ENCODE assay signal across 27 cellular contexts in genomic region chr11:34866375-34866774, GRCh38. TPM values are rescaled to one million over a fixed set of nuclear protein-coding genes. Genes with fewer than 3 reads are reported as not detected.
DNase-seq lines count a peak whose midpoint lies in the region; ATAC-seq, FAIRE-seq and TF ChIP-seq lines count a peak whose summit lies in the region.
"Had no signal": no experiment of that assay in that cellular context is flagged by ENCODE, and none has a peak within 500 bp of the region (broad histone marks: within the 10 kb centered on the region; RNA-seq: fewer than 3 reads in every experiment).

No MANE protein-coding gene starts in this region.

- TF ChIP-seq RAD21 in HepG2 (CRISPR knock-in tag; IDR thresholded peaks at IDR 0.05): no peak

- H3K36me3 Mint-ChIP-seq in activated CD8-positive, alpha-beta T cell treated with anti-CD3 and anti-CD28 coated beads, Interleukin-2, amount 10 ng/mL, durations not matched to agents 7 days and 5 days (ENCODE audit: low read depth): no peaks in the 10 kb centered on the region
- H3K36me3 Mint-ChIP-seq: natural killer cell treated with Interleukin-12 subunit alpha and Interleukin-12 subunit beta and Interleukin-15 and Interleukin-18, amount 100 ng/mL, for 72 hours had no signal

- CTCF ChIA-PET in HepG2 (lab: Yijun Ruan, JAX; ENCODE audit: low intra/inter-chr PET ratio, low total read pairs): no interaction called here
- CTCF ChIA-PET in activated CD8-positive, alpha-beta T cell treated with anti-CD3 and anti-CD28 coated beads, Interleukin-2, amount 10 ng/mL, durations not matched to agents 7 days and 5 days (lab: Charles Lee): no interaction called here

- no peak overlapping the region for H3K27ac Mint-ChIP-seq in activated CD8-positive, alpha-beta T cell treated with anti-CD3 and anti-CD28 coated beads, Interleukin-2, amount 10 ng/mL, durations not matched to agents 7 days and 5 days
- H3K27ac Mint-ChIP-seq: CD4-positive, alpha-beta T cell; GM23338; natural killer cell treated with Interleukin-12 subunit alpha and Interleukin-12 subunit beta and Interleukin-15 and Interleukin-18, amount 100 ng/mL, for 72 hours; WTC11 had no signal

- intact Hi-C loops in HepG2 (cut with micrococcal nuclease; ENCODE audit: unreplicated experiment) (no loop called here), uterus (cut with DNase I; ENCODE audit: low total_unique reads) (no loop called here)

- H3K4me3 ChIP-seq in choroid plexus epithelial cell (ENCODE audit: low read depth, low read length): no peak overlapping the region
- H3K4me3 ChIP-seq in HepG2 (replicated peaks in 1 of 3; ENCODE audit: insufficient read depth in 1 of 3, low read depth in 2 of 3, low read length in 3 of 3): no peak overlapping the region
- H3K4me3 ChIP-seq in uterus: no peak overlapping the region
- H3K4me3 ChIP-seq: GM23338, heart left ventricle, left ventricle myocardium inferior, right lobe of liver had no signal

- ATAC-seq in HepG2 (no peak), GM21423 (IDR thresholded peaks at IDR 0.05; ENCODE audit: unreplicated experiment) (no peak)
- no peak for ATAC-seq in activated CD8-positive, alpha-beta T cell treated with anti-CD3 and anti-CD28 coated beads, Interleukin-2, amount 10 ng/mL, durations not matched to agents 7 days and 5 days
- ATAC-seq: GM23338; heart left ventricle; natural killer cell treated with Interleukin-12 subunit alpha and Interleukin-12 subunit beta and Interleukin-15 and Interleukin-18, amount 100 ng/mL, for 72 hours; WTC11 had no signal

- H3K79me2 ChIP-seq in HepG2 (ENCODE audit: insufficient read depth, low read length): no peaks in the 10 kb centered on the region
- H3K79me2 ChIP-seq: parathyroid adenoma had no signal

- H3K9ac ChIP-seq in HepG2 (ENCODE audit: insufficient read depth, low read depth, low read length): no peak overlapping the region
- H3K9ac ChIP-seq: parathyroid adenoma had no signal

- H2AFZ ChIP-seq in HepG2 (ENCODE audit: low read length): no peak overlapping the region
- H2AFZ ChIP-seq: GM23338, parathyroid adenoma had no signal

- TF ChIP-seq CTCF in AG09319 (IDR thresholded peaks at IDR 0.05; ENCODE audit: low read depth, low read length) (no peak), choroid plexus epithelial cell (conservative IDR thresholded peaks at IDR 0.05; ENCODE audit: low read depth, low read length) (no peak), HepG2 (CRISPR knock-in tag; IDR thresholded peaks at IDR 0.05) (no peak), uterus (IDR thresholded peaks at IDR 0.05) (no peak)

- H4K20me1 ChIP-seq in HepG2 (ENCODE audit: insufficient read depth, low read length): no peaks in the 10 kb centered on the region

- peaks cover 13% of the 10 kb centered on the region for H3K27me3 Mint-ChIP-seq in activated CD8-positive, alpha-beta T cell treated with anti-CD3 and anti-CD28 coated beads, Interleukin-2, amount 10 ng/mL, durations not matched to agents 7 days and 5 days (ENCODE audit: low read depth)
- H3K27me3 Mint-ChIP-seq: CD4-positive, alpha-beta T cell had no signal

- no peak overlapping the region for H3K4me3 Mint-ChIP-seq in activated CD8-positive, alpha-beta T cell treated with anti-CD3 and anti-CD28 coated beads, Interleukin-2, amount 10 ng/mL, durations not matched to agents 7 days and 5 days
- H3K4me3 Mint-ChIP-seq: CD4-positive, alpha-beta T cell; GM23338; natural killer cell treated with Interleukin-12 subunit alpha and Interleukin-12 subunit beta and Interleukin-15 and Interleukin-18, amount 100 ng/mL, for 72 hours; WTC11 had no signal

- in situ Hi-C loops in HepG2 (cut with HindIII; ENCODE audit: extremely low pct_ligation_motif_present, low pct_unique_long_range_greater_than_20kb): no loop called here

- H3K9me3 ChIP-seq in HepG2 (ENCODE audit: low read length) (no peaks in the 10 kb centered on the region), uterus (no peaks in the 10 kb centered on the region)
- H3K9me3 ChIP-seq: heart left ventricle, left ventricle myocardium inferior, right lobe of liver had no signal

- H3K27me3 ChIP-seq in HepG2 (ENCODE audit: control insufficient read depth in 1 of 2, insufficient read depth in 2 of 2, low read length in 2 of 2) (no peaks in the 10 kb centered on the region; a peak in 1 of 5 replicates), uterus (no peaks in the 10 kb centered on the region)
- H3K27me3 ChIP-seq: heart left ventricle, right lobe of liver had no signal

- peaks cover 2% of the 10 kb centered on the region for H3K4me1 Mint-ChIP-seq in activated CD8-positive, alpha-beta T cell treated with anti-CD3 and anti-CD28 coated beads, Interleukin-2, amount 10 ng/mL, durations not matched to agents 7 days and 5 days (ENCODE audit: low read depth)
- H3K4me1 Mint-ChIP-seq: GM23338 had no signal

- H3K27ac ChIP-seq in HepG2 (ENCODE audit: extremely low read length, insufficient read depth, low read length) (no peak overlapping the region), uterus (no peak overlapping the region)
- H3K27ac ChIP-seq: heart left ventricle, left ventricle myocardium inferior, parathyroid adenoma, right lobe of liver had no signal

- no peaks in the 10 kb centered on the region for H3K36me3 ChIP-seq in HepG2 (replicated peaks in 1 of 2; ENCODE audit: control insufficient read depth in 1 of 2, insufficient read depth in 2 of 2, low read length in 2 of 2)
- no peaks in the 10 kb centered on the region for H3K36me3 ChIP-seq in uterus
- H3K36me3 ChIP-seq: heart left ventricle, left ventricle myocardium inferior, right lobe of liver had no signal

- no peak overlapping the region for H3K4me2 ChIP-seq in HepG2 (ENCODE audit: low read depth, low read length)
- H3K4me2 ChIP-seq: GM23338 had no signal

- no TSS peak for BruUV-seq in HepG2 (replicated peaks; lab: Mats Ljungman, UMichigan)

- DNase-seq in AG09319 (ENCODE audit: extremely low read depth, low read depth) (peak; percentile 4), MV-4-11 (lab: John Stamatoyannopoulos, UW) (peak; percentile 74), choroid plexus epithelial cell (ENCODE audit: low read depth) (peak; percentile 46), HepG2 (ENCODE audit: low spot score) (no peak), uterus (no peak), NCI-H748 (lab: John Stamatoyannopoulos, UW; ENCODE audit: unreplicated experiment) (no peak)
- DNase-seq in activated CD8-positive, alpha-beta T cell treated with anti-CD3 and anti-CD28 coated beads, Interleukin-2, amount 10 ng/mL, durations not matched to agents 7 days and 5 days: no peak
- DNase-seq: activated CD4-positive, alpha-beta T cell treated with anti-CD3 and anti-CD28 coated beads, Interleukin-2, amount 50 U/mL, for 48 hours; activated naive CD4-positive, alpha-beta T cell treated with Interleukin-2 at 50 U/mL for 16 hours; activated T-cell treated with anti-CD3 and anti-CD28 coated beads for 4 hours; anterior cingulate cortex; CD4-positive, alpha-beta T cell; cerebellar nuclear complex; effector CD4-positive, alpha-beta T cell; heart left ventricle; Karpas-422; left ventricle myocardium inferior; midbrain; NCI-H1417 treated with DMSO at 0.1 percent for 48 hours; right lobe of liver; SHP77 treated with DMSO at 0.1 percent for 48 hours had no signal

- TF ChIP-seq POLR2A in HepG2 (IDR thresholded peaks at IDR 0.05; ENCODE audit: insufficient read depth in 1 of 2, low read depth in 2 of 2, low read length in 2 of 2): no peak
- TF ChIP-seq POLR2A in uterus (IDR thresholded peaks at IDR 0.05): no peak

- POLR2A ChIA-PET in HepG2 (lab: Yijun Ruan, JAX): no interaction called here
- POLR2A ChIA-PET in activated CD8-positive, alpha-beta T cell treated with anti-CD3 and anti-CD28 coated beads, Interleukin-2, amount 10 ng/mL, durations not matched to agents 7 days and 5 days (lab: Charles Lee): no interaction called here

- no peaks in the 10 kb centered on the region for H3K9me3 Mint-ChIP-seq in activated CD8-positive, alpha-beta T cell treated with anti-CD3 and anti-CD28 coated beads, Interleukin-2, amount 10 ng/mL, durations not matched to agents 7 days and 5 days (ENCODE audit: insufficient read depth)
- H3K9me3 Mint-ChIP-seq: CD4-positive, alpha-beta T cell; GM23338; natural killer cell treated with Interleukin-12 subunit alpha and Interleukin-12 subunit beta and Interleukin-15 and Interleukin-18, amount 100 ng/mL, for 72 hours; WTC11 had no signal

- 28% methylated on average over 2 of the region's 2 CpGs for whole genome bisulfite sequencing in HepG2 (ENCODE audit: low lambda C conversion rate)

- H3K4me1 ChIP-seq in HepG2 (ENCODE audit: insufficient read depth, low read length) (no peaks in the 10 kb centered on the region), uterus (no peaks in the 10 kb centered on the region)
- H3K4me1 ChIP-seq: left ventricle myocardium inferior, parathyroid adenoma, right lobe of liver had no signal

- no peak for TF ChIP-seq EP300 in HepG2 (IDR thresholded peaks at IDR 0.05; ENCODE audit: low read depth in 2 of 2, low read length in 2 of 2)
- no peak for TF ChIP-seq EP300 in HepG2 (CRISPR knock-in tag; IDR thresholded peaks at IDR 0.05; ENCODE audit: borderline replicate concordance)

- FAIRE-seq in HepG2 (lab: Jason Lieb, UNC): no peak
- FAIRE-seq: GM19239 had no signal

RNA-seq across cellular contexts. Expression of gene APIP, which starts 49.8 kb away (rescaled TPM):
- total RNA-seq in HepG2 (2016; rRNA removed; fragmentation: Illumina TruSeq; extraction: Trizol) (31.0 and 41.8 TPM in 2 replicates), uterus (10 to 100 TPM; 20.7 to 40.4 (median 29.0) TPM)
- 9.9 and 10.1 TPM in 2 replicates for total RNA-seq in HepG2 (2016; cell fraction: cytosol; rRNA removed; fragmentation: Illumina TruSeq; extraction: Trizol; ENCODE audit: low read depth)
- total RNA-seq in HepG2 (2016; cell fraction: insoluble cytoplasmic fraction; rRNA removed; fragmentation: Illumina TruSeq; extraction: Trizol): 31.4 and 48.5 TPM in 2 replicates
- 14.2 and 15.9 TPM in 2 replicates for total RNA-seq in HepG2 (2016; cell fraction: membrane; rRNA removed; fragmentation: Illumina TruSeq; extraction: Trizol)
- 15.4 and 16.1 TPM in 2 replicates for total RNA-seq in HepG2 (2016; cell fraction: nucleus; rRNA removed; fragmentation: Illumina TruSeq; extraction: Trizol)
- 10.9 and 16.9 TPM in 2 replicates for polyA plus RNA-seq in HepG2 (2011; rRNA removed)
- polyA plus RNA-seq in HepG2 (2011; cell fraction: cytosol; rRNA removed): 10.8 and 10.9 TPM in 2 replicates
- 2.8 and 5.2 TPM in 2 replicates for polyA plus RNA-seq in HepG2 (2011; cell fraction: nucleus; rRNA removed)
- polyA plus RNA-seq in HepG2 (2012): 17.8 and 20.5 TPM in 2 replicates
- polyA plus RNA-seq in HepG2 (2016; cell fraction: cytosol; fragmentation: Illumina TruSeq; extraction: Trizol; ENCODE audit: low read depth): 7.2 and 8.5 TPM in 2 replicates
- 65.8 and 75.5 TPM in 2 replicates for polyA plus RNA-seq in HepG2 (2016; cell fraction: insoluble cytoplasmic fraction; fragmentation: Illumina TruSeq; extraction: Trizol; ENCODE audit: low read depth)
- 14.5 and 15.3 TPM in 2 replicates for polyA plus RNA-seq in HepG2 (2016; cell fraction: membrane; fragmentation: Illumina TruSeq; extraction: Trizol; ENCODE audit: low read depth)
- polyA plus RNA-seq in HepG2 (2016; cell fraction: nucleus; fragmentation: Illumina TruSeq; extraction: Trizol; ENCODE audit: insufficient read depth, low read depth): 26.8 and 31.3 TPM in 2 replicates
- polyA minus RNA-seq in HepG2 (2011; rRNA and poly(A)+ RNA removed; ENCODE audit: low replicate concordance): 3.3 and 3.6 TPM in 2 replicates
- 5.6 and 6.0 TPM in 2 replicates for polyA minus RNA-seq in HepG2 (2011; cell fraction: cytosol; rRNA and poly(A)+ RNA removed)
- 3.0 and 5.3 TPM in 2 replicates for polyA minus RNA-seq in HepG2 (2011; cell fraction: nucleus; rRNA and poly(A)+ RNA removed)
- total RNA-seq in activated CD8-positive, alpha-beta T cell treated with anti-CD3 and anti-CD28 coated beads, Interleukin-2, amount 10 ng/mL, durations not matched to agents 7 days and 5 days: 10 to 100 TPM; 31.1 to 34.2 TPM

RNA-seq across cellular contexts. Expression of gene PDHX, which starts 50.0 kb away (rescaled TPM):
- total RNA-seq in HepG2 (2016; rRNA removed; fragmentation: Illumina TruSeq; extraction: Trizol) (73.8 and 106 TPM in 2 replicates), uterus (10 to 100 TPM; 22.5 to 41.1 (median 28.6) TPM)
- 41.6 and 44.1 TPM in 2 replicates for total RNA-seq in HepG2 (2016; cell fraction: cytosol; rRNA removed; fragmentation: Illumina TruSeq; extraction: Trizol; ENCODE audit: low read depth)
- total RNA-seq in HepG2 (2016; cell fraction: insoluble cytoplasmic fraction; rRNA removed; fragmentation: Illumina TruSeq; extraction: Trizol): 72.5 and 104 TPM in 2 replicates
- 37.7 and 42.3 TPM in 2 replicates for total RNA-seq in HepG2 (2016; cell fraction: membrane; rRNA removed; fragmentation: Illumina TruSeq; extraction: Trizol)
- total RNA-seq in HepG2 (2016; cell fraction: nucleus; rRNA removed; fragmentation: Illumina TruSeq; extraction: Trizol): 43.0 and 44.2 TPM in 2 replicates
- 32.9 and 41.0 TPM in 2 replicates for polyA plus RNA-seq in HepG2 (2011; rRNA removed)
- polyA plus RNA-seq in HepG2 (2011; cell fraction: cytosol; rRNA removed): 24.4 and 27.6 TPM in 2 replicates
- polyA plus RNA-seq in HepG2 (2011; cell fraction: nucleus; rRNA removed): 15.3 and 16.3 TPM in 2 replicates
- 35.7 and 57.8 TPM in 2 replicates for polyA plus RNA-seq in HepG2 (2012)
- polyA plus RNA-seq in HepG2 (2016; cell fraction: cytosol; fragmentation: Illumina TruSeq; extraction: Trizol; ENCODE audit: low read depth): 6.3 and 6.7 TPM in 2 replicates
- 95.4 and 97.5 TPM in 2 replicates for polyA plus RNA-seq in HepG2 (2016; cell fraction: insoluble cytoplasmic fraction; fragmentation: Illumina TruSeq; extraction: Trizol; ENCODE audit: low read depth)
- 14.4 and 16.3 TPM in 2 replicates for polyA plus RNA-seq in HepG2 (2016; cell fraction: membrane; fragmentation: Illumina TruSeq; extraction: Trizol; ENCODE audit: low read depth)
- 43.7 and 45.9 TPM in 2 replicates for polyA plus RNA-seq in HepG2 (2016; cell fraction: nucleus; fragmentation: Illumina TruSeq; extraction: Trizol; ENCODE audit: insufficient read depth, low read depth)
- 30.6 and 40.4 TPM in 2 replicates for polyA minus RNA-seq in HepG2 (2011; rRNA and poly(A)+ RNA removed; ENCODE audit: low replicate concordance)
- 38.4 and 43.3 TPM in 2 replicates for polyA minus RNA-seq in HepG2 (2011; cell fraction: cytosol; rRNA and poly(A)+ RNA removed)
- polyA minus RNA-seq in HepG2 (2011; cell fraction: nucleus; rRNA and poly(A)+ RNA removed): 67.5 and 80.9 TPM in 2 replicates
- total RNA-seq in activated CD8-positive, alpha-beta T cell treated with anti-CD3 and anti-CD28 coated beads, Interleukin-2, amount 10 ng/mL, durations not matched to agents 7 days and 5 days: 10 to 100 TPM; 32.3 TPM

Comparison
In these comparisons a context has a peak if more than half of its experiments do, and no peak if none do; other contexts are left out.
1. DNase-seq: peak in AG09319 (single experiment), MV-4-11 (single experiment) and choroid plexus epithelial cell (single experiment); none in HepG2 (single experiment), uterus (0 of 2), NCI-H748 (single experiment) and activated CD8-positive, alpha-beta T cell treated with anti-CD3 and anti-CD28 coated beads, Interleukin-2, amount 10 ng/mL, durations not matched to agents 7 days and 5 days (single experiment).